ENCODE assay signal across 7 cellular contexts in genomic region chr2:3388412-3388738, GRCh38.
"Had no signal": no experiment of that assay in that cellular context is flagged by ENCODE, and none has a peak within 500 bp of the region (broad histone marks: within the 10 kb centered on the region; RNA-seq: fewer than 3 reads in every experiment).

No MANE protein-coding gene starts in this region.

- H3K9ac ChIP-seq: GM23248 had no signal

- DNase-seq: GM23248, H9, HCEC 1CT, KBM-7 had no signal

- H3K27ac ChIP-seq: GM23248 had no signal

- FAIRE-seq: H1, H54, HTR-8/SVneo had no signal

- H2AFZ ChIP-seq: GM23248 had no signal

- H3K4me3 ChIP-seq: GM23248 had no signal
